29 cellular contexts compared by ENCODE assay signal in the genomic region with DNA sequence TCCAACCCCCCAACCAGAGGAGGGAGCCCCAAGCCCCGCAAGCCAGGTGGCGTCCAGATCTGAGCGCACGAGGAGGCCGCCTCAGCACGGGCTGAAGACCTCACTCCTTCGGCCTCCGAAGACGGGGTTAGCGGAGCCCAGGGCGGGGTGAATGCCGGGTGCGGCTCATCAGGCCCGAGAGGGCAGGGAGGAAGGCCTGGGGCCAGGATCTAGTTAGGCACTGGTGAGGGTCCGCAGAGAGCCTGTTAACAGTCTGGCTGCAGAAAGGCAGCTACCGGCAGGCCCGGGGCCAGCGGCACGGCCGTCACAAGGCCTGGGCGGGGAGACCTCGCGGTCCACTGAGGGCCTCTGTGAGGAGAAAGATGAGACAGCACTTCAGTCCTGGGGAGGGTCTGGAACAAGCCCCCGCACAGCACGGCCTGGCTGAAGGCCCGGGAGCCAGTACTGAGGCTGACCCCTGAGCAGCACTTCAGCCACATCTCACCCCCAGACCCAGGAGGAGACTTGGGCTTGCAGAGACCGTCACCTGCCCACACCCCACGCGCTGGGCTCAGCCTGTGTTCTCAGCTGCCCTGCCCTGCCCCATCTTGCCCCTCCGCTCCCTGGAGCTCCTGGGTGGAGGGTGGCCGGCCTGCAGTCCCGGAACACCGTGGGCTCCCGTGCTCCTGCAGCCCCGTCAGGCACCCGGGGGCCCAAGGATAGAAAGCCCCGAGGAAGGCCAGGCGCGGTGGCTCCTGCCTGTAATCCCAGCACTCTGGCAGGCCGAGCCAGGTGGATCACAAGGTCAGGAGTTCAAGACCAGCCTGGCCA.
DNase-seq lines count a peak whose midpoint lies in the region; ATAC-seq, FAIRE-seq and TF ChIP-seq lines count a peak whose summit lies in the region.
"Had no signal": no experiment of that assay in that cellular context is flagged by ENCODE, and none has a peak within 500 bp of the region (broad histone marks: within the 10 kb centered on the region; RNA-seq: fewer than 3 reads in every experiment).

No MANE protein-coding gene starts in this region.

- H3K27me3 ChIP-seq in OCI-LY1 (ENCODE audit: insufficient read depth, low read length) = no peaks in the 10 kb centered on the region
- H3K27me3 ChIP-seq in liver (ENCODE audit: control insufficient read depth in 4 of 4, insufficient read depth in 4 of 4, low read length in 3 of 4) = no peaks in the 10 kb centered on the region

- ATAC-seq in GM19452 (IDR thresholded peaks at IDR 0.05; ENCODE audit: unreplicated experiment) = no peak
- ATAC-seq in HG03565 (IDR thresholded peaks at IDR 0.05; ENCODE audit: unreplicated experiment) = no peak
- ATAC-seq: GM12878, T-cell had no signal

- H3K4me1 ChIP-seq in OCI-LY1 (ENCODE audit: insufficient read depth, low read length, severe bottlenecking) (peaks cover 17% of the 10 kb centered on the region), liver (ENCODE audit: control insufficient read depth in 4 of 4, insufficient read depth in 4 of 4, low read length in 3 of 4) (peaks cover 0 to 12% (median 5%) of the 10 kb centered on the region in 4 donors)

- 76% methylated on average over 40 of the region's 40 CpGs for WGBS in liver

- TF ChIP-seq CTCF in OCI-LY1 (IDR thresholded peaks at IDR 0.05; ENCODE audit: low read length) = no peak
- no peak for TF ChIP-seq CTCF in liver (IDR thresholded peaks at IDR 0.05; ENCODE audit: low read depth, low read length, missing input control)

- no peaks in the 10 kb centered on the region for H3K27me3 Mint-ChIP-seq in T-helper 2 cell treated with Interferon-gamma antibody and Interleukin-4, amounts not matched to agents 5 μg/mL and 100 μg/mL, for 36 hours (ENCODE audit: low read depth)
- H3K27me3 Mint-ChIP-seq: CD4-positive, alpha-beta T cell; T-cell had no signal

- H2AFZ ChIP-seq in OCI-LY1 (ENCODE audit: low read length) = no peak overlapping the region

- peak overlapping the region; percentile 20 for H3K27ac Mint-ChIP-seq in T-helper 2 cell treated with Interferon-gamma antibody and Interleukin-4, amounts not matched to agents 5 μg/mL and 100 μg/mL, for 36 hours
- H3K27ac Mint-ChIP-seq: CD4-positive, alpha-beta T cell; T-cell had no signal

- H3K36me3 ChIP-seq in OCI-LY1 (ENCODE audit: insufficient read depth, low read length) (no peaks in the 10 kb centered on the region; the same call in 1 of the 2 replicates), liver (ENCODE audit: control insufficient read depth in 4 of 4, insufficient read depth in 3 of 4, low read depth in 1 of 4, low read length in 3 of 4) (no peaks in the 10 kb centered on the region)

- H3K4me3 ChIP-seq in OCI-LY1 (ENCODE audit: low read depth, low read length, poor library complexity, severe bottlenecking) (no peak overlapping the region), liver (ENCODE audit: low read depth in 1 of 3, low read length in 3 of 3) (peak overlapping the region in 2 of 3 donors; percentile 70 to 71)
- H3K4me3 ChIP-seq: GM12878 had no signal

- DNase-seq in T-helper 2 cell treated with Interferon-gamma antibody and Interleukin-4, amounts not matched to agents 5 μg/mL and 100 μg/mL, for 36 hours (ENCODE audit: low spot score) = no peak
- DNase-seq in T-helper 2 cell (no peak), urothelium cell line (ENCODE audit: low spot score) (no peak), NCI-H1105 (lab: John Stamatoyannopoulos, UW) (no peak)
- DNase-seq: ACHN; CD4-positive, alpha-beta T cell; COR-L47; DMS53; KG1; MM.1S; NCI-H1092; NCI-H1436 treated with DMSO at 0.1 percent for 48 hours; NCI-H1930; NCI-H2107; NCI-H446 treated with DMSO at 0.1 percent for 48 hours; NCI-H526; NCI-H82; NK-92 treated with Interleukin-12 subunit alpha and Interleukin-12 subunit beta, amount 100 ng/mL, for 24 hours; SHP77; T-cell had no signal

- H4K20me1 ChIP-seq in OCI-LY1 (ENCODE audit: insufficient read depth, low read length) = no peaks in the 10 kb centered on the region

- no peak overlapping the region; the same call in 1 of the 2 replicates for H3K4me2 ChIP-seq in OCI-LY1 (ENCODE audit: low read length)

- no peak for TF ChIP-seq RAD21 in liver (IDR thresholded peaks at IDR 0.05)

- peak overlapping the region; percentile 38 for H3K27ac ChIP-seq in OCI-LY1 (ENCODE audit: low read depth, low read length, poor library complexity, severe bottlenecking)
- H3K27ac ChIP-seq in liver (ENCODE audit: low read depth in 1 of 2, low read length in 2 of 2) = peak overlapping the region in 1 of 2 donors; percentile 44
- H3K27ac ChIP-seq: 22Rv1, RWPE1 had no signal

- H3K4me1 Mint-ChIP-seq in T-helper 2 cell treated with Interferon-gamma antibody and Interleukin-4, amounts not matched to agents 5 μg/mL and 100 μg/mL, for 36 hours (ENCODE audit: low read depth) = peaks cover 2% of the 10 kb centered on the region

- H3K9me3 ChIP-seq in OCI-LY1 (ENCODE audit: low read length) (no peaks in the 10 kb centered on the region), liver (ENCODE audit: control insufficient read depth in 4 of 4, low read length in 3 of 4) (no peaks in the 10 kb centered on the region)

- peak; percentile 68 for FAIRE-seq in urothelium cell line (lab: Jason Lieb, UNC)
- FAIRE-seq: G401.6, GM12878, GM19239 had no signal

- no peaks in the 10 kb centered on the region for H3K9me2 ChIP-seq in OCI-LY1 (ENCODE audit: low read depth, low read length)

- H3K4me3 Mint-ChIP-seq in T-helper 2 cell treated with Interferon-gamma antibody and Interleukin-4, amounts not matched to agents 5 μg/mL and 100 μg/mL, for 36 hours = no peak overlapping the region
- H3K4me3 Mint-ChIP-seq: CD4-positive, alpha-beta T cell; T-cell had no signal

- no peaks in the 10 kb centered on the region for H3K79me2 ChIP-seq in OCI-LY1 (ENCODE audit: insufficient read depth, low read length)

- H3K9me3 Mint-ChIP-seq in T-helper 2 cell treated with Interferon-gamma antibody and Interleukin-4, amounts not matched to agents 5 μg/mL and 100 μg/mL, for 36 hours = no peaks in the 10 kb centered on the region
- H3K9me3 Mint-ChIP-seq: CD4-positive, alpha-beta T cell; T-cell had no signal

- H3K36me3 Mint-ChIP-seq in T-helper 2 cell treated with Interferon-gamma antibody and Interleukin-4, amounts not matched to agents 5 μg/mL and 100 μg/mL, for 36 hours (ENCODE audit: low read depth) = no peaks in the 10 kb centered on the region
- H3K36me3 Mint-ChIP-seq: T-cell had no signal

- H3K9ac ChIP-seq in OCI-LY1 (ENCODE audit: low read length) (no peak overlapping the region; the same call in 1 of the 2 replicates), liver (ENCODE audit: low read depth in 1 of 2, low read length in 2 of 2) (peak overlapping the region in 1 of 2 donors; percentile 86)

- no peaks in the 10 kb centered on the region for H3F3A ChIP-seq in OCI-LY1 (ENCODE audit: insufficient read depth, low read length)

TF ChIP-seq in liver, 16 proteins besides CTCF, POLR2A, EP300 and RAD21 (continues in another document):
- TF ChIP-seq GABPA (IDR thresholded peaks at IDR 0.05 in 1 of 2, conservative IDR thresholded peaks at IDR 0.05 in 1 of 2) (no peak), YY1 (IDR thresholded peaks at IDR 0.05) (no peak), FOXA2 (IDR thresholded peaks at IDR 0.05) (no peak), TAF1 (conservative IDR thresholded peaks at IDR 0.05) (no peak), EGR1 (IDR thresholded peaks at IDR 0.05; ENCODE audit: low read depth in 2 of 2) (no peak), SP1 (IDR thresholded peaks at IDR 0.05) (no peak), HNF4G (IDR thresholded peaks at IDR 0.05) (no peak), HNF4A (conservative IDR thresholded peaks at IDR 0.05) (no peak), NR2F2 (IDR thresholded peaks at IDR 0.05) (no peak), RXRA (IDR thresholded peaks at IDR 0.05) (no peak)
- TF ChIP-seq, protein P1, sequence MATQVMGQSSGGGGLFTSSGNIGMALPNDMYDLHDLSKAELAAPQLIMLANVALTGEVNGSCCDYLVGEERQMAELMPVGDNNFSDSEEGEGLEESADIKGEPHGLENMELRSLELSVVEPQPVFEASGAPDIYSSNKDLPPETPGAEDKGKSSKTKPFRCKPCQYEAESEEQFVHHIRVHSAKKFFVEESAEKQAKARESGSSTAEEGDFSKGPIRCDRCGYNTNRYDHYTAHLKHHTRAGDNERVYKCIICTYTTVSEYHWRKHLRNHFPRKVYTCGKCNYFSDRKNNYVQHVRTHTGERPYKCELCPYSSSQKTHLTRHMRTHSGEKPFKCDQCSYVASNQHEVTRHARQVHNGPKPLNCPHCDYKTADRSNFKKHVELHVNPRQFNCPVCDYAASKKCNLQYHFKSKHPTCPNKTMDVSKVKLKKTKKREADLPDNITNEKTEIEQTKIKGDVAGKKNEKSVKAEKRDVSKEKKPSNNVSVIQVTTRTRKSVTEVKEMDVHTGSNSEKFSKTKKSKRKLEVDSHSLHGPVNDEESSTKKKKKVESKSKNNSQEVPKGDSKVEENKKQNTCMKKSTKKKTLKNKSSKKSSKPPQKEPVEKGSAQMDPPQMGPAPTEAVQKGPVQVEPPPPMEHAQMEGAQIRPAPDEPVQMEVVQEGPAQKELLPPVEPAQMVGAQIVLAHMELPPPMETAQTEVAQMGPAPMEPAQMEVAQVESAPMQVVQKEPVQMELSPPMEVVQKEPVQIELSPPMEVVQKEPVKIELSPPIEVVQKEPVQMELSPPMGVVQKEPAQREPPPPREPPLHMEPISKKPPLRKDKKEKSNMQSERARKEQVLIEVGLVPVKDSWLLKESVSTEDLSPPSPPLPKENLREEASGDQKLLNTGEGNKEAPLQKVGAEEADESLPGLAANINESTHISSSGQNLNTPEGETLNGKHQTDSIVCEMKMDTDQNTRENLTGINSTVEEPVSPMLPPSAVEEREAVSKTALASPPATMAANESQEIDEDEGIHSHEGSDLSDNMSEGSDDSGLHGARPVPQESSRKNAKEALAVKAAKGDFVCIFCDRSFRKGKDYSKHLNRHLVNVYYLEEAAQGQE (IDR thresholded peaks at IDR 0.05) = no peak
- TF ChIP-seq, protein P2, sequence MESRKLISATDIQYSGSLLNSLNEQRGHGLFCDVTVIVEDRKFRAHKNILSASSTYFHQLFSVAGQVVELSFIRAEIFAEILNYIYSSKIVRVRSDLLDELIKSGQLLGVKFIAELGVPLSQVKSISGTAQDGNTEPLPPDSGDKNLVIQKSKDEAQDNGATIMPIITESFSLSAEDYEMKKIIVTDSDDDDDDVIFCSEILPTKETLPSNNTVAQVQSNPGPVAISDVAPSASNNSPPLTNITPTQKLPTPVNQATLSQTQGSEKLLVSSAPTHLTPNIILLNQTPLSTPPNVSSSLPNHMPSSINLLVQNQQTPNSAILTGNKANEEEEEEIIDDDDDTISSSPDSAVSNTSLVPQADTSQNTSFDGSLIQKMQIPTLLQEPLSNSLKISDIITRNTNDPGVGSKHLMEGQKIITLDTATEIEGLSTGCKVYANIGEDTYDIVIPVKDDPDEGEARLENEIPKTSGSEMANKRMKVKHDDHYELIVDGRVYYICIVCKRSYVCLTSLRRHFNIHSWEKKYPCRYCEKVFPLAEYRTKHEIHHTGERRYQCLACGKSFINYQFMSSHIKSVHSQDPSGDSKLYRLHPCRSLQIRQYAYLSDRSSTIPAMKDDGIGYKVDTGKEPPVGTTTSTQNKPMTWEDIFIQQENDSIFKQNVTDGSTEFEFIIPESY (IDR thresholded peaks at IDR 0.05) = no peak
